Comparison of ENCODE assay signal across 9 cellular contexts in genomic region chr9:133428579-133429215, GRCh38. TPM values are rescaled to one million over a fixed set of nuclear protein-coding genes. Genes with fewer than 3 reads are reported as not detected.
DNase-seq lines count a peak whose midpoint lies in the region; ATAC-seq, FAIRE-seq and TF ChIP-seq lines count a peak whose summit lies in the region.
"Had no signal": no experiment of that assay in that cellular context is flagged by ENCODE, and none has a peak within 500 bp of the region (broad histone marks: within the 10 kb centered on the region; RNA-seq: fewer than 3 reads in every experiment).

No MANE protein-coding gene starts in this region.

- CTCF ChIA-PET in A549 (lab: Yijun Ruan, JAX) = interaction anchor here (0.6 to 2.3 kb wide), 5 partner anchors 9 to 58 kb away, joined by 3 to 9 read pairs (median 5); no protein-coding TSS in a partner anchor

- H3K4me1 ChIP-seq in A549 (peaks cover 6% of the 10 kb centered on the region; the same call in 1 of the 3 replicates), astrocyte (ENCODE audit: insufficient read depth, low read length) (no peaks in the 10 kb centered on the region), kidney (ENCODE audit: control insufficient read depth in 1 of 2, insufficient read depth in 1 of 2, low read depth in 1 of 2, low read length in 2 of 2) (no peaks in the 10 kb centered on the region)

- TF ChIP-seq POLR2A in A549 (IDR thresholded peaks at IDR 0.05; ENCODE audit: low read length) = no peak

- H3K9me3 Mint-ChIP-seq in astrocyte (ENCODE audit: unreplicated experiment) = no peaks in the 10 kb centered on the region
- H3K9me3 Mint-ChIP-seq: dendritic cell treated with granulocyte-macrophage colony-stimulating factor and Interleukin-4, amounts not matched to agents 40 ng/mL and 50 ng/mL, for 4 days had no signal

- DNase-seq in A549 (ENCODE audit: low read depth in 1 of 2, low spot score in 1 of 2) = peak; percentile 46 to 49
- peak; percentile 88 for DNase-seq in GM20000 (ENCODE audit: low spot score)
- no peak for DNase-seq in astrocyte (ENCODE audit: low read depth)
- DNase-seq in left lobe of liver (ENCODE audit: low spot score) = no peak
- no peak for DNase-seq in kidney
- no peak for DNase-seq in MV-4-11 (lab: John Stamatoyannopoulos, UW)
- no peak for DNase-seq in effector CD8-positive, alpha-beta T cell (lab: John Stamatoyannopoulos, UW)

- TF ChIP-seq EP300 in A549 (IDR thresholded peaks at IDR 0.05) = no peak

- H3K4me1 Mint-ChIP-seq in astrocyte (ENCODE audit: low read depth, unreplicated experiment) = no peaks in the 10 kb centered on the region

- H3K4me3 ChIP-seq in A549 = peak overlapping the region; percentile 46
- H3K4me3 ChIP-seq in astrocyte (ENCODE audit: insufficient read depth, low read depth, low read length) = no peak overlapping the region
- no peak overlapping the region for H3K4me3 ChIP-seq in kidney (ENCODE audit: low read length in 2 of 2)

- POLR2A ChIA-PET in A549 (lab: Yijun Ruan, JAX) = no interaction called here

- ATAC-seq in A549 (peak; percentile 79 to 83), left lobe of liver (peak; percentile 61), HG03521 (IDR thresholded peaks at IDR 0.05; ENCODE audit: unreplicated experiment) (no peak)

- H3K36me3 ChIP-seq in astrocyte (ENCODE audit: insufficient read depth, low read length) (no peaks in the 10 kb centered on the region), kidney (ENCODE audit: control insufficient read depth in 1 of 2, insufficient read depth in 2 of 2, low read length in 2 of 2) (no peaks in the 10 kb centered on the region)

- H3K9ac ChIP-seq in astrocyte (ENCODE audit: low read length) (no peak overlapping the region), kidney (ENCODE audit: low read length in 2 of 2) (no peak overlapping the region)

- FAIRE-seq in A549 (lab: Jason Lieb, UNC) (no peak), astrocyte (lab: Jason Lieb, UNC) (no peak), kidney (lab: Jason Lieb, UNC) (no peak)

- H3K27ac ChIP-seq in A549 (peak overlapping the region; percentile 24 to 82; a peak in 5 of 6 replicates), astrocyte (ENCODE audit: low read depth, low read length) (no peak overlapping the region), kidney (ENCODE audit: low read depth in 2 of 2, low read length in 2 of 2) (no peak overlapping the region)

- no peak overlapping the region for H3K27ac Mint-ChIP-seq in astrocyte (ENCODE audit: unreplicated experiment)
- H3K27ac Mint-ChIP-seq: dendritic cell treated with granulocyte-macrophage colony-stimulating factor and Interleukin-4, amounts not matched to agents 40 ng/mL and 50 ng/mL, for 4 days had no signal

- H3K79me2 ChIP-seq in astrocyte (ENCODE audit: insufficient read depth, low read length) = no peaks in the 10 kb centered on the region

- 3% methylated on average over 18 of the region's 69 CpGs for WGBS in A549 (ENCODE audit: missing lambda C conversion rate)

- H3K27me3 ChIP-seq in astrocyte (ENCODE audit: insufficient read depth, low read length) = peaks cover 13% of the 10 kb centered on the region

- no peak overlapping the region for H3K4me3 Mint-ChIP-seq in astrocyte (ENCODE audit: unreplicated experiment)
- H3K4me3 Mint-ChIP-seq: dendritic cell treated with granulocyte-macrophage colony-stimulating factor and Interleukin-4, amounts not matched to agents 40 ng/mL and 50 ng/mL, for 4 days had no signal

- H3K4me2 ChIP-seq in A549 (peak overlapping the region; percentile 89), astrocyte (ENCODE audit: low read length) (peak overlapping the region; percentile 65)

- H3K36me3 Mint-ChIP-seq in astrocyte (ENCODE audit: low read depth, unreplicated experiment) = peaks cover 4% of the 10 kb centered on the region

- TF ChIP-seq CTCF in A549 (IDR thresholded peaks at IDR 0.05) (no peak), GM20000 (IDR thresholded peaks at IDR 0.05; ENCODE audit: extremely low read depth, missing control alignments) (no peak), astrocyte (IDR thresholded peaks at IDR 0.05; ENCODE audit: insufficient read depth, low read depth, low read length) (no peak), kidney (IDR thresholded peaks at IDR 0.05; ENCODE audit: borderline replicate concordance, extremely low read depth, insufficient read depth) (no peak)

- H3K9me3 ChIP-seq in A549 (no peaks in the 10 kb centered on the region), astrocyte (ENCODE audit: insufficient read depth, low read depth, low read length) (no peaks in the 10 kb centered on the region), kidney (ENCODE audit: control insufficient read depth in 1 of 2, low read length in 2 of 2) (no peaks in the 10 kb centered on the region)

- no peak overlapping the region for H2AFZ ChIP-seq in astrocyte (ENCODE audit: low read depth, low read length)

- TF ChIP-seq RAD21 in A549 (conservative IDR thresholded peaks at IDR 0.05 in 1 of 2, IDR thresholded peaks at IDR 0.05 in 1 of 2) = no peak

- intact Hi-C loops in kidney (cut with DNase I) = no loop called here

- H3K27me3 Mint-ChIP-seq in astrocyte (ENCODE audit: low read depth, unreplicated experiment) = peaks cover 10% of the 10 kb centered on the region

- no peaks in the 10 kb centered on the region for H4K20me1 ChIP-seq in astrocyte (ENCODE audit: insufficient read depth, low read length)

TF ChIP-seq in A549, 52 proteins besides CTCF, POLR2A, EP300 and RAD21:
- no peak for TF ChIP-seq JUN (IDR thresholded peaks at IDR 0.05)
- no peak for TF ChIP-seq CBX2 (IDR thresholded peaks at IDR 0.05; ENCODE audit: borderline replicate concordance, low read depth)
- TF ChIP-seq, protein P1, sequence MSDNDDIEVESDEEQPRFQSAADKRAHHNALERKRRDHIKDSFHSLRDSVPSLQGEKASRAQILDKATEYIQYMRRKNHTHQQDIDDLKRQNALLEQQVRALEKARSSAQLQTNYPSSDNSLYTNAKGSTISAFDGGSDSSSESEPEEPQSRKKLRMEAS (IDR thresholded peaks at IDR 0.05) = peak; percentile 27; the same call in 1 of the 2 replicates

RNA-seq across cellular contexts. Expression of gene ADAMTS13, which starts 6.5 kb away (rescaled TPM):
- polyA plus RNA-seq in A549 (2011; rRNA removed) = 0.80 and 1.2 TPM in 2 replicates
- polyA plus RNA-seq in A549 (2012; cell fraction: cytosol; rRNA removed) = 0.89 and 0.95 TPM in 2 replicates
- 8.6 TPM in 2 replicates for polyA plus RNA-seq in A549 (2012; cell fraction: nucleus; rRNA removed)
- 0.94 to 1.7 TPM (median 0.98 TPM) in 3 replicates for polyA plus RNA-seq in A549 (2017; fragmentation: RNase III; extraction: RNeasy Plus Mini Kit Qiagen cat#74134 plus additional on column Dnase treatment)
- polyA minus RNA-seq in A549 (2011; rRNA and poly(A)+ RNA removed) = 0.70 and 0.83 TPM in 2 replicates
- total RNA-seq in astrocyte = 5.6 and 7.3 TPM in 2 replicates
- total RNA-seq in left lobe of liver = 21.4 TPM
- total RNA-seq in kidney = 3.1 TPM
- 3.6 TPM for polyA plus RNA-seq in kidney (ENCODE audit: insufficient read depth, low read depth, low replicate concordance)

RNA-seq across cellular contexts. Expression of gene REXO4, which starts 10.9 kb away (rescaled TPM):
- polyA plus RNA-seq in A549 (2011; rRNA removed) = 20.6 and 25.8 TPM in 2 replicates
- 30.5 and 32.8 TPM in 2 replicates for polyA plus RNA-seq in A549 (2012; cell fraction: cytosol; rRNA removed)
- polyA plus RNA-seq in A549 (2012; cell fraction: nucleus; rRNA removed) = 23.8 and 25.0 TPM in 2 replicates
- polyA plus RNA-seq in A549 (2017; fragmentation: RNase III; extraction: RNeasy Plus Mini Kit Qiagen cat#74134 plus additional on column Dnase treatment) = 30.3 to 31.7 TPM (median 31.0 TPM) in 3 replicates
- 12.6 and 13.4 TPM in 2 replicates for polyA minus RNA-seq in A549 (2011; rRNA and poly(A)+ RNA removed)
- total RNA-seq in astrocyte = 19.7 and 22.5 TPM in 2 replicates
- 12.3 TPM for total RNA-seq in left lobe of liver
- 17.5 TPM for total RNA-seq in kidney
- 18.6 TPM for polyA plus RNA-seq in kidney (ENCODE audit: insufficient read depth, low read depth, low replicate concordance)

RNA-seq across cellular contexts. Expression of gene CACFD1, which starts 31.1 kb away (rescaled TPM):
- polyA plus RNA-seq in A549 (2011; rRNA removed) (6.2 and 8.0 TPM in 2 replicates), A549 (2017; fragmentation: RNase III; extraction: RNeasy Plus Mini Kit Qiagen cat#74134 plus additional on column Dnase treatment) (3.1 to 5.2 TPM (median 5.0 TPM) in 3 replicates), kidney (ENCODE audit: insufficient read depth, low read depth, low replicate concordance) (37.8 TPM)
- polyA plus RNA-seq in A549 (2012; cell fraction: cytosol; rRNA removed) = 4.4 and 7.0 TPM in 2 replicates
- polyA plus RNA-seq in A549 (2012; cell fraction: nucleus; rRNA removed) = 7.1 and 7.4 TPM in 2 replicates
- polyA minus RNA-seq in A549 (2011; rRNA and poly(A)+ RNA removed) = 9.4 and 11.5 TPM in 2 replicates
- total RNA-seq in astrocyte (13.1 and 14.2 TPM in 2 replicates), left lobe of liver (30.0 TPM), kidney (37.3 TPM)

RNA-seq across cellular contexts. Expression of gene SLC2A6, which starts 50.2 kb away (rescaled TPM):
- polyA plus RNA-seq in A549 (2011; rRNA removed) (3.7 and 4.6 TPM in 2 replicates), A549 (2017; fragmentation: RNase III; extraction: RNeasy Plus Mini Kit Qiagen cat#74134 plus additional on column Dnase treatment) (15.4 to 21.2 TPM (median 20.5 TPM) in 3 replicates), kidney (ENCODE audit: insufficient read depth, low read depth, low replicate concordance) (2.5 TPM)
- polyA plus RNA-seq in A549 (2012; cell fraction: cytosol; rRNA removed) = 9.7 and 16.3 TPM in 2 replicates
- polyA plus RNA-seq in A549 (2012; cell fraction: nucleus; rRNA removed) = 20.8 and 32.7 TPM in 2 replicates
- polyA minus RNA-seq in A549 (2011; rRNA and poly(A)+ RNA removed) = 4.2 and 5.8 TPM in 2 replicates
- total RNA-seq in astrocyte (21.1 and 24.3 TPM in 2 replicates), left lobe of liver (1.3 TPM), kidney (5.8 TPM)

RNA-seq across cellular contexts. Expression of gene STKLD1, which starts 52.5 kb away (rescaled TPM):
- 1.1 and 1.6 TPM in 2 replicates for polyA plus RNA-seq in A549 (2011; rRNA removed)
- polyA plus RNA-seq in A549 (2012; cell fraction: cytosol; rRNA removed) = 0.67 and 0.79 TPM in 2 replicates
- polyA plus RNA-seq in A549 (2012; cell fraction: nucleus; rRNA removed) = 0.82 and 0.91 TPM in 2 replicates
- polyA plus RNA-seq in A549 (2017; fragmentation: RNase III; extraction: RNeasy Plus Mini Kit Qiagen cat#74134 plus additional on column Dnase treatment) = 0.29 to 1.4 TPM (median 1.2 TPM) in 3 replicates
- not detected in 2 replicates for polyA minus RNA-seq in A549 (2011; rRNA and poly(A)+ RNA removed)
- total RNA-seq in astrocyte = 0.58 and 0.82 TPM in 2 replicates
- total RNA-seq in left lobe of liver = 0.83 TPM
- 1.9 TPM for total RNA-seq in kidney
- 4.0 TPM for polyA plus RNA-seq in kidney (ENCODE audit: insufficient read depth, low read depth, low replicate concordance)

Comparison
In these comparisons a context has a peak if more than half of its experiments do, and no peak if none do; other contexts are left out.
1. DNase-seq: peak in A549 (2 of 2) and GM20000 (single experiment); none in astrocyte (single experiment), left lobe of liver (single experiment), kidney (single experiment), MV-4-11 (single experiment) and effector CD8-positive, alpha-beta T cell (single experiment).
2. H3K27ac ChIP-seq: peak in A549 (2 of 2); none in astrocyte (single experiment) and kidney (0 of 2).